In genomic region chr21:32312976-32313375, GRCh38 we compare ENCODE assay signal across 34 cellular contexts. TPM values are rescaled to one million over a fixed set of nuclear protein-coding genes. Genes with fewer than 3 reads are reported as not detected.
"Had no signal": no experiment of that assay in that cellular context is flagged by ENCODE, and none has a peak within 500 bp of the region (broad histone marks: within the 10 kb centered on the region; RNA-seq: fewer than 3 reads in every experiment).

No MANE protein-coding gene starts in this region.

- H3K4me1 Mint-ChIP-seq: activated CD4-positive, alpha-beta memory T cell treated with anti-CD3 and anti-CD28 coated beads, Interleukin-2, amount 10 ng/mL, durations not matched to agents 7 days and 5 days; T-cell; T-helper 17 cell had no signal

- H3K27ac Mint-ChIP-seq: activated CD4-positive, alpha-beta memory T cell treated with anti-CD3 and anti-CD28 coated beads, Interleukin-2, amount 10 ng/mL, durations not matched to agents 7 days and 5 days; activated naive CD8-positive, alpha-beta T cell treated with anti-CD3 and anti-CD28 coated beads, Interleukin-2, amount 10 ng/mL, durations not matched to agents 7 days and 5 days; activated T-helper 2 cell treated with anti-CD3 and anti-CD28 coated beads, Interferon-gamma antibody, Interleukin-2, Interleukin-4, amounts not matched to agents 10 μg/mL and 5 μg/mL and 100 μg/mL, durations not matched to agents 14 hours and 24 hours and 36 hours; T-cell; T-helper 17 cell had no signal

- H3K4me3 ChIP-seq: ascending aorta, cardiac muscle cell, MG63, Peyer's patch had no signal

- H3K27me3 ChIP-seq: ascending aorta, cardiac muscle cell, MG63, Peyer's patch had no signal

- H3K9me3 Mint-ChIP-seq: activated CD4-positive, alpha-beta memory T cell treated with anti-CD3 and anti-CD28 coated beads, Interleukin-2, amount 10 ng/mL, durations not matched to agents 7 days and 5 days; activated naive CD4-positive, alpha-beta T cell treated with anti-CD3 and anti-CD28 coated beads, Interleukin-2, amount 50 U/mL, for 24 hours; activated naive CD8-positive, alpha-beta T cell treated with anti-CD3 and anti-CD28 coated beads, Interleukin-2, amount 10 ng/mL, durations not matched to agents 7 days and 5 days; activated T-helper 2 cell treated with anti-CD3 and anti-CD28 coated beads, Interferon-gamma antibody, Interleukin-2, Interleukin-4, amounts not matched to agents 10 μg/mL and 5 μg/mL and 100 μg/mL, durations not matched to agents 14 hours and 24 hours and 36 hours; T-cell had no signal

- H3K27ac ChIP-seq: ascending aorta, cardiac muscle cell, Peyer's patch, VCaP had no signal

- ATAC-seq: PC-3, SK-N-SH treated with all-trans-retinoic acid at 6 μM for 48 hours, T-cell, T-helper 17 cell had no signal

- DNase-seq: activated CD4-positive, alpha-beta memory T cell treated with anti-CD3 and anti-CD28 coated beads, Interleukin-2, amount 10 ng/mL, durations not matched to agents 7 days and 5 days; activated CD4-positive, alpha-beta T cell treated with anti-CD3 and anti-CD28 coated beads for 1 hour; activated CD4-positive, alpha-beta T cell treated with anti-CD3 and anti-CD28 coated beads for 48 hours; activated CD4-positive, CD25-positive, alpha-beta regulatory T cell; activated gamma-delta T cell; activated naive CD4-positive, alpha-beta T cell treated with Interleukin-2 at 50 U/mL for 16 hours; activated naive CD8-positive, alpha-beta T cell treated with anti-CD3 and anti-CD28 coated beads, Interleukin-2, amount 10 ng/mL, durations not matched to agents 7 days and 5 days; Kasumi-1; KG1; MG63; NCI-H1048; NCI-H1105 treated with DMSO at 0.1 percent for 48 hours; NCI-H1436; NCI-H1694; NCI-H1930; NCI-H2081 treated with DMSO at 0.1 percent for 48 hours; NCI-H510A; NCI-H526; NCI-H748 treated with DMSO at 0.1 percent for 48 hours; NK-92 treated with Interleukin-12 subunit alpha and Interleukin-12 subunit beta, amount 100 ng/mL, for 24 hours; PC-3; Peyer's patch; RPMI8226; SIG-M5; T-cell; T-helper 17 cell had no signal

- H3K9me3 ChIP-seq: ascending aorta, MG63, Peyer's patch had no signal

- H3K27me3 Mint-ChIP-seq: activated CD4-positive, alpha-beta memory T cell treated with anti-CD3 and anti-CD28 coated beads, Interleukin-2, amount 10 ng/mL, durations not matched to agents 7 days and 5 days; activated naive CD4-positive, alpha-beta T cell treated with anti-CD3 and anti-CD28 coated beads, Interleukin-2, amount 50 U/mL, for 24 hours; activated naive CD8-positive, alpha-beta T cell treated with anti-CD3 and anti-CD28 coated beads, Interleukin-2, amount 10 ng/mL, durations not matched to agents 7 days and 5 days; T-cell; T-helper 17 cell had no signal

- H3K4me3 Mint-ChIP-seq: activated CD4-positive, alpha-beta memory T cell treated with anti-CD3 and anti-CD28 coated beads, Interleukin-2, amount 10 ng/mL, durations not matched to agents 7 days and 5 days; activated naive CD4-positive, alpha-beta T cell treated with anti-CD3 and anti-CD28 coated beads, Interleukin-2, amount 50 U/mL, for 24 hours; activated naive CD8-positive, alpha-beta T cell treated with anti-CD3 and anti-CD28 coated beads, Interleukin-2, amount 10 ng/mL, durations not matched to agents 7 days and 5 days; T-cell; T-helper 17 cell had no signal

RNA-seq across cellular contexts. Expression of gene MRAP, which starts 14.3 kb away (rescaled TPM):
- total RNA-seq: activated CD4-positive, alpha-beta memory T cell treated with anti-CD3 and anti-CD28 coated beads, Interleukin-2, amount 10 ng/mL, durations not matched to agents 7 days and 5 days; activated CD8-positive, alpha-beta memory T cell treated with anti-CD3 and anti-CD28 coated beads for 36 hours; activated naive CD8-positive, alpha-beta T cell treated with anti-CD3 and anti-CD28 coated beads, Interleukin-2, amount 10 ng/mL, durations not matched to agents 7 days and 5 days; activated T-helper 2 cell treated with anti-CD3 and anti-CD28 coated beads, Interferon-gamma antibody, Interleukin-2, Interleukin-4, amounts not matched to agents 10 μg/mL and 5 μg/mL and 100 μg/mL, durations not matched to agents 14 hours and 24 hours and 36 hours; ascending aorta; cardiac muscle cell; PC-3; Peyer's patch; SK-MEL-5; T-cell; T-helper 17 cell had no signal
